8 cellular contexts compared by ENCODE assay signal in genomic region chr22:49724893-49725489, GRCh38.
DNase-seq lines count a peak whose midpoint lies in the region; ATAC-seq and TF ChIP-seq lines count a peak whose summit lies in the region.

No MANE protein-coding gene starts in this region.

- no peak for ATAC-seq in HG02763 (IDR thresholded peaks at IDR 0.05; ENCODE audit: unreplicated experiment)

- H3K4me1 ChIP-seq in Karpas-422 (ENCODE audit: low read length) (no peaks in the 10 kb centered on the region), adrenal gland (replicated peaks in 1 of 2) (no peaks in the 10 kb centered on the region), iPS-15b (ENCODE audit: control insufficient read depth, insufficient read depth, low read length) (peaks cover under 1% of the 10 kb centered on the region), spleen (peaks cover 5 to 22% (median 17%) of the 10 kb centered on the region in 6 donors)

- no peaks in the 10 kb centered on the region for H3K79me2 ChIP-seq in Karpas-422 (ENCODE audit: low read length)

- H3K36me3 ChIP-seq in Karpas-422 (ENCODE audit: insufficient read depth, low read length) (no peaks in the 10 kb centered on the region), adrenal gland (replicated peaks in 1 of 2) (no peaks in the 10 kb centered on the region), iPS-15b (ENCODE audit: control insufficient read depth, insufficient read depth, low read length) (no peaks in the 10 kb centered on the region), spleen (no peaks in the 10 kb centered on the region)

- no peak overlapping the region for H3K4me3 ChIP-seq in Karpas-422 (ENCODE audit: low read length)
- H3K4me3 ChIP-seq in adrenal gland, result peak overlapping the region in 1 of 4 donors; percentile 29
- H3K4me3 ChIP-seq in iPS-15b (ENCODE audit: low read depth, low read length), result peak overlapping the region; percentile 32
- H3K4me3 ChIP-seq in spleen, result peak overlapping the region; percentile 11 to 65 (median 42)

- no peak overlapping the region for H2AFZ ChIP-seq in Karpas-422 (ENCODE audit: low read length)

- H3K9ac ChIP-seq in Karpas-422 (ENCODE audit: low read length) (no peak overlapping the region), iPS-15b (ENCODE audit: low read depth, low read length) (no peak overlapping the region)

- H3K4me2 ChIP-seq in Karpas-422 (ENCODE audit: low read depth, low read length, poor library complexity, severe bottlenecking), result no peak overlapping the region

- WGBS in adrenal gland, 4 donors, result 7 to 20% (median 13%) methylated on average over 1 to 41 of the region's 41 CpGs
- WGBS in spleen, 5 donors, result 4 to 97% (median 18%) methylated on average over 6 to 41 of the region's 41 CpGs

- no peaks in the 10 kb centered on the region for H3K9me3 ChIP-seq in Karpas-422 (ENCODE audit: low read length)
- H3K9me3 ChIP-seq in adrenal gland (replicated peaks in 1 of 3), result no peaks in the 10 kb centered on the region
- H3K9me3 ChIP-seq in iPS-15b (ENCODE audit: control insufficient read depth, insufficient read depth, low read length), result no peaks in the 10 kb centered on the region
- no peaks in the 10 kb centered on the region for H3K9me3 ChIP-seq in spleen

- DNase-seq in GM04504 (ENCODE audit: low read depth), result peak; percentile 15
- DNase-seq in Karpas-422, result peak; percentile 79
- DNase-seq in adrenal gland, result peak in 6 of 7 donors; percentile 46 to 62 (median 56)
- peak; percentile 88 for DNase-seq in spleen
- no peak for DNase-seq in RKO (ENCODE audit: low spot score)

- peak overlapping the region; percentile 71 for H3K4me3 Mint-ChIP-seq in T-helper 1 cell treated with Interleukin-12 subunit alpha and Interleukin-12 subunit beta and Interleukin-4 antibody, amounts not matched to agents 30 μg/mL and 1 μg/mL, for 36 hours

- peak; percentile 20 to 66 (median 49) for TF ChIP-seq CTCF in adrenal gland (IDR thresholded peaks at IDR 0.05)
- TF ChIP-seq CTCF in spleen (IDR thresholded peaks at IDR 0.05 in 8 of 11, conservative IDR thresholded peaks at IDR 0.05 in 3 of 11), result peak; percentile 55 to 90 (median 79)

- H3K27me3 ChIP-seq in Karpas-422 (ENCODE audit: low read length) (no peaks in the 10 kb centered on the region), adrenal gland (peaks cover 46% of the 10 kb centered on the region), iPS-15b (ENCODE audit: control insufficient read depth, insufficient read depth, low read length) (peaks cover 17% of the 10 kb centered on the region), spleen (replicated peaks in 1 of 7) (peaks cover 4 to 67% (median 55%) of the 10 kb centered on the region in 7 donors)

- H3K27ac ChIP-seq in Karpas-422 (ENCODE audit: low read length) (no peak overlapping the region), adrenal gland (no peak overlapping the region), spleen (peak overlapping the region in 6 of 8 donors; percentile 31 to 67 (median 50))

- intact Hi-C loops in adrenal gland (cut with DNase I), result no loop called here
- intact Hi-C loops in spleen (cut with DNase I; ENCODE audit: low total_unique reads), result no loop called here

- peaks cover 34% of the 10 kb centered on the region for H3K27me3 Mint-ChIP-seq in T-helper 1 cell treated with Interleukin-12 subunit alpha and Interleukin-12 subunit beta and Interleukin-4 antibody, amounts not matched to agents 30 μg/mL and 1 μg/mL, for 36 hours (ENCODE audit: low read depth)

- H3K4me1 Mint-ChIP-seq in T-helper 1 cell treated with Interleukin-12 subunit alpha and Interleukin-12 subunit beta and Interleukin-4 antibody, amounts not matched to agents 30 μg/mL and 1 μg/mL, for 36 hours (ENCODE audit: low read depth), result peaks cover 6% of the 10 kb centered on the region

- H3K36me3 Mint-ChIP-seq in T-helper 1 cell treated with Interleukin-12 subunit alpha and Interleukin-12 subunit beta and Interleukin-4 antibody, amounts not matched to agents 30 μg/mL and 1 μg/mL, for 36 hours (ENCODE audit: low read depth), result no peaks in the 10 kb centered on the region

- H3K9me3 Mint-ChIP-seq in T-helper 1 cell treated with Interleukin-12 subunit alpha and Interleukin-12 subunit beta and Interleukin-4 antibody, amounts not matched to agents 30 μg/mL and 1 μg/mL, for 36 hours, result no peaks in the 10 kb centered on the region

- H3K9me2 ChIP-seq in Karpas-422 (replicated peaks; ENCODE audit: insufficient read depth, low read length), result no peaks in the 10 kb centered on the region

- no peaks in the 10 kb centered on the region for H4K20me1 ChIP-seq in Karpas-422 (ENCODE audit: insufficient read depth, low read depth, low read length)

- H3K27ac Mint-ChIP-seq in T-helper 1 cell treated with Interleukin-12 subunit alpha and Interleukin-12 subunit beta and Interleukin-4 antibody, amounts not matched to agents 30 μg/mL and 1 μg/mL, for 36 hours, result no peak overlapping the region

- TF ChIP-seq POLR2A in adrenal gland (IDR thresholded peaks at IDR 0.05) (no peak), spleen (IDR thresholded peaks at IDR 0.05) (no peak)

Comparison
In these comparisons a context has a peak if more than half of its experiments do, and no peak if none do; other contexts are left out.
1. H3K27ac ChIP-seq: peak in spleen (6 of 8); none in Karpas-422 (single experiment) and adrenal gland (0 of 5).